Comparison of ENCODE assay signal across 2 cellular contexts in genomic region chr11:57361420-57361819, GRCh38.
A peak's percentile ranks its signal among the peaks of the same experiment; 100 is the strongest.
TF ChIP-seq lines count a peak whose summit lies in the region.

No MANE protein-coding gene starts in this region.

TF ChIP-seq in HEK293, 187 proteins besides CTCF, POLR2A, EP300 and RAD21:
- peak; percentile 94 for TF ChIP-seq ZNF146 (tag by site-specific recombination; IDR thresholded peaks at IDR 0.05)

TF ChIP-seq in K562, 482 proteins besides CTCF, POLR2A, EP300 and RAD21:
- peak; percentile 54; the same call in 1 of the 2 replicates for TF ChIP-seq BCOR (IDR thresholded peaks at IDR 0.05)
- TF ChIP-seq KDM1A (IDR thresholded peaks at IDR 0.05), result 0 out of 4 replicates have a peak, but pooled peaks of 1 of the 2 experiments have one; percentile 25
- TF ChIP-seq ZNF146 (CRISPR knock-in tag; IDR thresholded peaks at IDR 0.05; ENCODE audit: unreplicated experiment), result peak; percentile 99
- peak; percentile 26; the same call in 1 of the 2 replicates for TF ChIP-seq SMARCA5 (IDR thresholded peaks at IDR 0.05)
- TF ChIP-seq RBM25 (IDR thresholded peaks at IDR 0.05; ENCODE audit: low read depth, low read length, severe bottlenecking), result peak; percentile 41
